13 cellular contexts compared by ENCODE assay signal in the genomic region with DNA sequence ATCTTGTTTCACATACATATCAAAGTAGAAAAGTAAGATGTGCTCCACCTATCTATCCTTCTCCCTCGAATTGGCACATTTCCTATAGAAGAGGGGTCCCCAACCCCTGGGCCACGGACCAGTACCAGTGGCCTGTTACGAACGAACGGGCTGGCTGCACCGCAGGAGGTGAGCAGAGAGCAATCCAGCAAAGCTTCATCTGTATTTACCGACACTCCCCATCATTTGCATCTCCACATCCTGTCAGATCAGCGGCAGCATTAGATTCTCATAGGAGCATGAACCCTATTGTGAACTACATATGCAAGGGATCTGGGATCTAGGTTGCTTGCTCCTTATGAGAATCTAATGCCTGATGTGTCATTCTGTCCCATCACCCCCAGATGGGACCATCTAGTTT.
DNase-seq lines count a peak whose midpoint lies in the region; ATAC-seq lines count a peak whose summit lies in the region.
"Had no signal": no experiment of that assay in that cellular context is flagged by ENCODE, and none has a peak within 500 bp of the region (broad histone marks: within the 10 kb centered on the region; RNA-seq: fewer than 3 reads in every experiment).

No MANE protein-coding gene starts in this region.

- H3K27me3 Mint-ChIP-seq in central memory CD8-positive, alpha-beta T cell = no peaks in the 10 kb centered on the region

- ATAC-seq in GM18519 (IDR thresholded peaks at IDR 0.05; ENCODE audit: low FRiP score, unreplicated experiment) (peak; percentile 39), GM21576 (IDR thresholded peaks at IDR 0.05; ENCODE audit: unreplicated experiment) (peak; percentile 44), HG03342 (IDR thresholded peaks at IDR 0.05; ENCODE audit: unreplicated experiment) (peak; percentile 54)
- no peak for ATAC-seq in central memory CD8-positive, alpha-beta T cell (replicated peaks; ENCODE audit: extremely low read depth, poor library complexity, severe bottlenecking)
- ATAC-seq in stimulated activated effector memory CD8-positive, alpha-beta T cell treated with anti-CD3 and anti-CD28 coated beads, Interleukin-12 subunit alpha, Interleukin-12 subunit beta, amount 100 ng/mL, for 72 hours = no peak
- ATAC-seq: esophagus mucosa had no signal

- peaks cover 4% of the 10 kb centered on the region for H3K4me1 Mint-ChIP-seq in central memory CD8-positive, alpha-beta T cell
- H3K4me1 Mint-ChIP-seq in stimulated activated effector memory CD8-positive, alpha-beta T cell treated with anti-CD3 and anti-CD28 coated beads, Interleukin-12 subunit alpha, Interleukin-12 subunit beta, amount 100 ng/mL, for 72 hours = peaks cover 6% of the 10 kb centered on the region
- H3K4me1 Mint-ChIP-seq: CD8-positive, alpha-beta memory T cell had no signal

- peaks cover 48% of the 10 kb centered on the region for H3K36me3 Mint-ChIP-seq in central memory CD8-positive, alpha-beta T cell (ENCODE audit: insufficient read depth)
- H3K36me3 Mint-ChIP-seq in stimulated activated effector memory CD8-positive, alpha-beta T cell treated with anti-CD3 and anti-CD28 coated beads, Interleukin-12 subunit alpha, Interleukin-12 subunit beta, amount 100 ng/mL, for 72 hours = peaks cover 83% of the 10 kb centered on the region

- peak overlapping the region; percentile 8 for H3K4me3 Mint-ChIP-seq in central memory CD8-positive, alpha-beta T cell
- H3K4me3 Mint-ChIP-seq in stimulated activated effector memory CD8-positive, alpha-beta T cell treated with anti-CD3 and anti-CD28 coated beads, Interleukin-12 subunit alpha, Interleukin-12 subunit beta, amount 100 ng/mL, for 72 hours = no peak overlapping the region
- H3K4me3 Mint-ChIP-seq: CD8-positive, alpha-beta memory T cell had no signal

- no peaks in the 10 kb centered on the region for H3K9me3 Mint-ChIP-seq in central memory CD8-positive, alpha-beta T cell
- H3K9me3 Mint-ChIP-seq in stimulated activated effector memory CD8-positive, alpha-beta T cell treated with anti-CD3 and anti-CD28 coated beads, Interleukin-12 subunit alpha, Interleukin-12 subunit beta, amount 100 ng/mL, for 72 hours = no peaks in the 10 kb centered on the region
- H3K9me3 Mint-ChIP-seq: CD8-positive, alpha-beta memory T cell had no signal

- H3K27ac Mint-ChIP-seq in central memory CD8-positive, alpha-beta T cell (ENCODE audit: low read depth) = no peak overlapping the region
- no peak overlapping the region for H3K27ac Mint-ChIP-seq in stimulated activated effector memory CD8-positive, alpha-beta T cell treated with anti-CD3 and anti-CD28 coated beads, Interleukin-12 subunit alpha, Interleukin-12 subunit beta, amount 100 ng/mL, for 72 hours

- DNase-seq in central memory CD8-positive, alpha-beta T cell (ENCODE audit: low spot score in 2 of 2) = no peak
- no peak for DNase-seq in stimulated activated effector memory CD8-positive, alpha-beta T cell treated with anti-CD3 and anti-CD28 coated beads, Interleukin-12 subunit alpha, Interleukin-12 subunit beta, amount 100 ng/mL, for 72 hours (ENCODE audit: low spot score in 2 of 2)
- DNase-seq in middle frontal gyrus (ENCODE audit: extremely low spot score, low spot score) (no peak), anterior cingulate cortex (lab: John Stamatoyannopoulos, UW) (no peak)
- DNase-seq in activated CD4-positive, CD25-positive, alpha-beta regulatory T cell treated with anti-CD3 and anti-CD28 coated beads, Interleukin-2, amount 50 U/mL, for 72 hours = no peak
- DNase-seq: CD8-positive, alpha-beta memory T cell; NCI-H2029; retina; thyroid gland had no signal

Comparison
In these comparisons a context has a peak if more than half of its experiments do, and no peak if none do; other contexts are left out.
1. ATAC-seq: peak in GM18519 (single experiment), GM21576 (single experiment) and HG03342 (single experiment); none in central memory CD8-positive, alpha-beta T cell (single experiment) and stimulated activated effector memory CD8-positive, alpha-beta T cell treated with anti-CD3 and anti-CD28 coated beads, Interleukin-12 subunit alpha, Interleukin-12 subunit beta, amount 100 ng/mL, for 72 hours (single experiment).